In genomic region chr19:35938282-35939224, GRCh38 we compare ENCODE assay signal across 9 cellular contexts. TPM values are rescaled to one million over a fixed set of nuclear protein-coding genes. Genes with fewer than 3 reads are reported as not detected.
DNase-seq lines count a peak whose midpoint lies in the region; ATAC-seq and TF ChIP-seq lines count a peak whose summit lies in the region.
"Had no signal": no experiment of that assay in that cellular context is flagged by ENCODE, and none has a peak within 500 bp of the region (broad histone marks: within the 10 kb centered on the region; RNA-seq: fewer than 3 reads in every experiment).

No MANE protein-coding gene starts in this region.

- H3K27ac Mint-ChIP-seq in activated CD4-positive, alpha-beta T cell treated with anti-CD3 and anti-CD28 coated beads for 36 hours = peak overlapping the region; percentile 2
- H3K27ac Mint-ChIP-seq in activated CD4-positive, alpha-beta memory T cell treated with anti-CD3 and anti-CD28 coated beads, Interleukin-2, amount 10 ng/mL, durations not matched to agents 7 days and 5 days = no peak overlapping the region

- peaks cover 12% of the 10 kb centered on the region for H3K79me2 ChIP-seq in smooth muscle cell (ENCODE audit: low read depth)

- H3K4me3 ChIP-seq in foreskin fibroblast (ENCODE audit: low read depth in 1 of 2, low read length in 2 of 2) (peak overlapping the region; percentile 56 to 74), smooth muscle cell (peak overlapping the region; percentile 76)

- H4K20me1 ChIP-seq in smooth muscle cell (ENCODE audit: low read depth) = peaks cover 29% of the 10 kb centered on the region

- POLR2A ChIA-PET in activated CD4-positive, alpha-beta T cell treated with anti-CD3 and anti-CD28 coated beads for 36 hours (lab: Charles Lee) = interaction anchor here (0.6 kb wide), 1 partner anchor 237 kb away, joined by 4 read pairs; no protein-coding TSS in a partner anchor
- POLR2A ChIA-PET in activated CD4-positive, alpha-beta memory T cell treated with anti-CD3 and anti-CD28 coated beads, Interleukin-2, amount 10 ng/mL, durations not matched to agents 7 days and 5 days (lab: Charles Lee) = interaction anchor here (0.8 kb wide), 1 partner anchor 15 kb away, joined by 3 read pairs; no protein-coding TSS in a partner anchor

- H3K4me3 Mint-ChIP-seq in activated CD4-positive, alpha-beta T cell treated with anti-CD3 and anti-CD28 coated beads for 36 hours = peak overlapping the region; percentile 62
- peak overlapping the region; percentile 68 for H3K4me3 Mint-ChIP-seq in activated CD4-positive, alpha-beta memory T cell treated with anti-CD3 and anti-CD28 coated beads, Interleukin-2, amount 10 ng/mL, durations not matched to agents 7 days and 5 days

- no peaks in the 10 kb centered on the region for H3K9me3 Mint-ChIP-seq in activated CD4-positive, alpha-beta T cell treated with anti-CD3 and anti-CD28 coated beads for 36 hours (ENCODE audit: low read depth)
- H3K9me3 Mint-ChIP-seq in activated CD4-positive, alpha-beta memory T cell treated with anti-CD3 and anti-CD28 coated beads, Interleukin-2, amount 10 ng/mL, durations not matched to agents 7 days and 5 days = no peaks in the 10 kb centered on the region

- H3K27me3 Mint-ChIP-seq in activated CD4-positive, alpha-beta T cell treated with anti-CD3 and anti-CD28 coated beads for 36 hours = no peaks in the 10 kb centered on the region
- H3K27me3 Mint-ChIP-seq in activated CD4-positive, alpha-beta memory T cell treated with anti-CD3 and anti-CD28 coated beads, Interleukin-2, amount 10 ng/mL, durations not matched to agents 7 days and 5 days = no peaks in the 10 kb centered on the region

- no peak for ATAC-seq in activated CD4-positive, alpha-beta T cell treated with anti-CD3 and anti-CD28 coated beads for 36 hours
- no peak for ATAC-seq in GM18867 (IDR thresholded peaks at IDR 0.05; ENCODE audit: unreplicated experiment)

- H3K36me3 ChIP-seq in smooth muscle cell (ENCODE audit: low read depth) = no peaks in the 10 kb centered on the region

- H3K9me3 ChIP-seq in smooth muscle cell (replicated peaks; ENCODE audit: low read depth) = no peaks in the 10 kb centered on the region

- H3K9ac ChIP-seq in smooth muscle cell (ENCODE audit: low read depth) = no peak overlapping the region

- peaks cover 6% of the 10 kb centered on the region for H3K36me3 Mint-ChIP-seq in activated CD4-positive, alpha-beta T cell treated with anti-CD3 and anti-CD28 coated beads for 36 hours (ENCODE audit: low read depth)
- peaks cover 3% of the 10 kb centered on the region for H3K36me3 Mint-ChIP-seq in activated CD4-positive, alpha-beta memory T cell treated with anti-CD3 and anti-CD28 coated beads, Interleukin-2, amount 10 ng/mL, durations not matched to agents 7 days and 5 days (ENCODE audit: low read depth)

- H3K27ac ChIP-seq in smooth muscle cell (ENCODE audit: low read depth) = no peak overlapping the region

- H3K27me3 ChIP-seq in smooth muscle cell (ENCODE audit: low read depth) = no peaks in the 10 kb centered on the region

- CTCF ChIA-PET in activated CD4-positive, alpha-beta T cell treated with anti-CD3 and anti-CD28 coated beads for 36 hours (lab: Charles Lee) = interaction anchor here (0.9 to 1.1 kb wide), 2 partner anchors 11 to 236 kb away, joined by 3 to 5 read pairs; no protein-coding TSS in a partner anchor
- CTCF ChIA-PET in activated CD4-positive, alpha-beta memory T cell treated with anti-CD3 and anti-CD28 coated beads, Interleukin-2, amount 10 ng/mL, durations not matched to agents 7 days and 5 days (lab: Charles Lee) = no interaction called here

- peaks cover 24% of the 10 kb centered on the region for H3K4me1 Mint-ChIP-seq in activated CD4-positive, alpha-beta T cell treated with anti-CD3 and anti-CD28 coated beads for 36 hours
- peaks cover 36% of the 10 kb centered on the region for H3K4me1 Mint-ChIP-seq in activated CD4-positive, alpha-beta memory T cell treated with anti-CD3 and anti-CD28 coated beads, Interleukin-2, amount 10 ng/mL, durations not matched to agents 7 days and 5 days

- peaks cover 15% of the 10 kb centered on the region for H3K4me1 ChIP-seq in smooth muscle cell (ENCODE audit: low read depth)

- peak overlapping the region; percentile 98 for H3K4me2 ChIP-seq in smooth muscle cell

- WGBS in smooth muscle cell (ENCODE audit: low lambda C conversion rate) = 95% methylated on average over 13 of the region's 13 CpGs

- H2AFZ ChIP-seq in smooth muscle cell (ENCODE audit: low read depth) = no peak overlapping the region

- no peaks in the 10 kb centered on the region for H3F3A ChIP-seq in smooth muscle cell (ENCODE audit: low read depth)

- intact Hi-C loops in activated CD4-positive, alpha-beta T cell treated with anti-CD3 and anti-CD28 coated beads for 36 hours (cut with DNase I, micrococcal nuclease) = no loop called here

- no peak for TF ChIP-seq CTCF in foreskin fibroblast (IDR thresholded peaks at IDR 0.05; ENCODE audit: low read depth, low read length)
- TF ChIP-seq CTCF in smooth muscle cell (IDR thresholded peaks at IDR 0.05; ENCODE audit: borderline replicate concordance, insufficient read depth, poor library complexity, severe bottlenecking) = no peak

- DNase-seq in activated CD4-positive, alpha-beta T cell treated with anti-CD3 and anti-CD28 coated beads for 36 hours = no peak
- no peak for DNase-seq in activated CD4-positive, alpha-beta T cell treated with anti-CD3 and anti-CD28 coated beads, Interleukin-2, amount 50 U/mL, for 48 hours
- DNase-seq in activated CD4-positive, alpha-beta memory T cell treated with anti-CD3 and anti-CD28 coated beads, Interleukin-2, amount 10 ng/mL, durations not matched to agents 7 days and 5 days = no peak
- DNase-seq in foreskin fibroblast = no peak
- no peak for DNase-seq in smooth muscle cell (lab: John Stamatoyannopoulos, UW; ENCODE audit: unreplicated experiment)
- no peak for DNase-seq in SW 1271 (lab: John Stamatoyannopoulos, UW)
- DNase-seq in NCI-H510A treated with DMSO at 0.1 percent for 48 hours (lab: John Stamatoyannopoulos, UW) = no peak
- DNase-seq: stimulated activated CD8-positive, alpha-beta memory T cell treated with anti-CD3 and anti-CD28 coated beads, Interleukin-4, amount 100 ng/mL, for 48 hours had no signal

RNA-seq across cellular contexts. Expression of gene LRFN3, which starts 2.4 kb away (rescaled TPM):
- total RNA-seq in activated CD4-positive, alpha-beta T cell treated with anti-CD3 and anti-CD28 coated beads for 36 hours = 1 to 10 TPM; 7.8 to 8.3 TPM
- 10 to 100 TPM; 13.5 to 17.0 TPM for total RNA-seq in activated CD4-positive, alpha-beta memory T cell treated with anti-CD3 and anti-CD28 coated beads, Interleukin-2, amount 10 ng/mL, durations not matched to agents 7 days and 5 days
- 6.0 and 6.2 TPM in 2 replicates for total RNA-seq in smooth muscle cell
- polyA plus RNA-seq in smooth muscle cell = 15.3 and 15.5 TPM in 2 replicates

RNA-seq across cellular contexts. Expression of gene TYROBP, which starts 30.5 kb away (rescaled TPM):
- not detected for total RNA-seq in activated CD4-positive, alpha-beta T cell treated with anti-CD3 and anti-CD28 coated beads for 36 hours
- total RNA-seq in activated CD4-positive, alpha-beta memory T cell treated with anti-CD3 and anti-CD28 coated beads, Interleukin-2, amount 10 ng/mL, durations not matched to agents 7 days and 5 days = 1 to 10 TPM in 1 of 2 experiments, under 1 TPM in 1; 0.58 to 1.1 TPM
- total RNA-seq in smooth muscle cell = not detected in 2 replicates
- not detected in 2 replicates for polyA plus RNA-seq in smooth muscle cell

RNA-seq across cellular contexts. Expression of gene HCST, which starts 36.2 kb away (rescaled TPM):
- 10 to 100 TPM; 27.0 to 32.7 TPM for total RNA-seq in activated CD4-positive, alpha-beta T cell treated with anti-CD3 and anti-CD28 coated beads for 36 hours
- 100 to 1,000 TPM; 204 to 218 TPM for total RNA-seq in activated CD4-positive, alpha-beta memory T cell treated with anti-CD3 and anti-CD28 coated beads, Interleukin-2, amount 10 ng/mL, durations not matched to agents 7 days and 5 days
- 0.81 TPM in 1 of 2 replicates, not detected in the other for total RNA-seq in smooth muscle cell
- 2.6 and 3.4 TPM in 2 replicates for polyA plus RNA-seq in smooth muscle cell

RNA-seq across cellular contexts. Expression of gene NFKBID, which starts 38.2 kb away (rescaled TPM):
- total RNA-seq in activated CD4-positive, alpha-beta T cell treated with anti-CD3 and anti-CD28 coated beads for 36 hours = 10 to 100 TPM; 60.1 TPM
- 10 to 100 TPM; 36.3 to 40.3 TPM for total RNA-seq in activated CD4-positive, alpha-beta memory T cell treated with anti-CD3 and anti-CD28 coated beads, Interleukin-2, amount 10 ng/mL, durations not matched to agents 7 days and 5 days
- total RNA-seq in smooth muscle cell = 4.2 and 4.9 TPM in 2 replicates
- polyA plus RNA-seq in smooth muscle cell = 9.0 and 11.1 TPM in 2 replicates

RNA-seq across cellular contexts. Expression of gene SDHAF1, which starts 56.4 kb away (rescaled TPM):
- total RNA-seq in activated CD4-positive, alpha-beta T cell treated with anti-CD3 and anti-CD28 coated beads for 36 hours = 10 to 100 TPM; 16.0 to 19.2 TPM
- total RNA-seq in activated CD4-positive, alpha-beta memory T cell treated with anti-CD3 and anti-CD28 coated beads, Interleukin-2, amount 10 ng/mL, durations not matched to agents 7 days and 5 days = 10 to 100 TPM; 17.3 to 18.3 TPM
- 24.0 TPM in 2 replicates for total RNA-seq in smooth muscle cell
- 27.1 and 27.7 TPM in 2 replicates for polyA plus RNA-seq in smooth muscle cell

Comparison
In these comparisons a context has a peak if more than half of its experiments do, and no peak if none do; other contexts are left out.
1. RNA of gene HCST, which starts 36.2 kb away (total RNA-seq): 204 to 218 TPM in activated CD4-positive, alpha-beta memory T cell treated with anti-CD3 and anti-CD28 coated beads, Interleukin-2, amount 10 ng/mL, durations not matched to agents 7 days and 5 days and 27.0 to 32.7 TPM in activated CD4-positive, alpha-beta T cell treated with anti-CD3 and anti-CD28 coated beads for 36 hours; 0.81 TPM in smooth muscle cell; every median in the first group is over 10 times any median in the second.